ENCODE assay signal across 16 cellular contexts in genomic region chr1:97017895-97018294, GRCh38.
A peak's percentile ranks its signal among the peaks of the same experiment; 100 is the strongest.
DNase-seq lines count a peak whose midpoint lies in the region; ATAC-seq and TF ChIP-seq lines count a peak whose summit lies in the region.
"Had no signal": no experiment of that assay in that cellular context is flagged by ENCODE, and none has a peak within 500 bp of the region (broad histone marks: within the 10 kb centered on the region; RNA-seq: fewer than 3 reads in every experiment).

No MANE protein-coding gene starts in this region.

- H2AFZ ChIP-seq in ACC112 (ENCODE audit: low read length, unreplicated experiment) (peak overlapping the region; percentile 47), PC-3 (ENCODE audit: low read length) (peak overlapping the region; percentile 93)

- H3K27ac Mint-ChIP-seq in activated T-helper 2 cell treated with anti-CD3 and anti-CD28 coated beads, Interferon-gamma antibody, Interleukin-2, Interleukin-4, amounts not matched to agents 10 μg/mL and 5 μg/mL and 100 μg/mL, durations not matched to agents 14 hours and 24 hours and 36 hours = no peak overlapping the region
- H3K27ac Mint-ChIP-seq: activated naive CD8-positive, alpha-beta T cell treated with anti-CD3 and anti-CD28 coated beads, Interleukin-2, amount 50 U/mL, for 24 hours; B cell; stimulated activated naive CD8-positive, alpha-beta T cell treated with anti-CD3 and anti-CD28 coated beads, Interleukin-15, amount 100 ng/mL, for 72 hours had no signal

- no peaks in the 10 kb centered on the region for H3K79me2 ChIP-seq in ACC112 (ENCODE audit: control insufficient read depth, insufficient read depth, low read length, unreplicated experiment)
- no peaks in the 10 kb centered on the region for H3K79me2 ChIP-seq in PC-3 (ENCODE audit: low read length)

- no peaks in the 10 kb centered on the region for H4K20me1 ChIP-seq in PC-3 (ENCODE audit: low read length)

- no peaks in the 10 kb centered on the region for H3K27me3 Mint-ChIP-seq in activated T-helper 2 cell treated with anti-CD3 and anti-CD28 coated beads, Interferon-gamma antibody, Interleukin-2, Interleukin-4, amounts not matched to agents 10 μg/mL and 5 μg/mL and 100 μg/mL, durations not matched to agents 14 hours and 24 hours and 36 hours (ENCODE audit: low read depth)
- H3K27me3 Mint-ChIP-seq: stimulated activated naive CD8-positive, alpha-beta T cell treated with anti-CD3 and anti-CD28 coated beads, Interleukin-15, amount 100 ng/mL, for 72 hours had no signal

- no peaks in the 10 kb centered on the region for H3F3A ChIP-seq in PC-3 (ENCODE audit: low read length, unreplicated experiment)

- DNase-seq in PC-3 = peak; percentile 60
- DNase-seq in iPS DF 19.7 (ENCODE audit: low read depth, low spot score) = peak; percentile 17
- no peak for DNase-seq in COLO829 (ENCODE audit: low spot score)
- DNase-seq in activated T-helper 2 cell treated with anti-CD3 and anti-CD28 coated beads, Interferon-gamma antibody, Interleukin-2, Interleukin-4, amounts not matched to agents 10 μg/mL and 5 μg/mL and 100 μg/mL, durations not matched to agents 14 hours and 24 hours and 36 hours (ENCODE audit: low spot score) = no peak
- DNase-seq: activated naive CD8-positive, alpha-beta T cell treated with anti-CD3 and anti-CD28 coated beads, Interleukin-2, amount 50 U/mL, for 24 hours; colonic mucosa; NCI-H446 treated with DMSO at 0.1 percent for 48 hours; stimulated activated naive CD8-positive, alpha-beta T cell treated with anti-CD3 and anti-CD28 coated beads, Interleukin-15, amount 100 ng/mL, for 72 hours had no signal

- no peak for TF ChIP-seq POLR2A in gastroesophageal sphincter (IDR thresholded peaks at IDR 0.05)

- CTCF ChIA-PET in PC-3 (lab: Charles Lee) = interaction anchor here (0.6 kb wide), 1 partner anchor 1065 kb away, joined by 4 read pairs; no protein-coding TSS in a partner anchor

- H3K9me2 ChIP-seq in PC-3 (replicated peaks; ENCODE audit: low read length) = no peaks in the 10 kb centered on the region

- H3K9me3 Mint-ChIP-seq in activated T-helper 2 cell treated with anti-CD3 and anti-CD28 coated beads, Interferon-gamma antibody, Interleukin-2, Interleukin-4, amounts not matched to agents 10 μg/mL and 5 μg/mL and 100 μg/mL, durations not matched to agents 14 hours and 24 hours and 36 hours = no peaks in the 10 kb centered on the region
- H3K9me3 Mint-ChIP-seq: activated naive CD8-positive, alpha-beta T cell treated with anti-CD3 and anti-CD28 coated beads, Interleukin-2, amount 50 U/mL, for 24 hours; stimulated activated naive CD8-positive, alpha-beta T cell treated with anti-CD3 and anti-CD28 coated beads, Interleukin-15, amount 100 ng/mL, for 72 hours had no signal

- no peak overlapping the region for H3K4me3 ChIP-seq in ACC112 (ENCODE audit: low read depth, low read length)
- H3K4me3 ChIP-seq in PC-3 (ENCODE audit: low read length) = no peak overlapping the region; the same call in 1 of the 2 replicates
- no peak overlapping the region for H3K4me3 ChIP-seq in gastroesophageal sphincter
- H3K4me3 ChIP-seq: colonic mucosa, SJSA1 had no signal

- WGBS in gastroesophageal sphincter (ENCODE audit: low coverage in 1 of 2), 2 donors = 54% methylated on average over 2 of the region's 2 CpGs; no CpG with 5 or more reads in 1 of the 2 donors

- H3K4me1 ChIP-seq in ACC112 (ENCODE audit: control insufficient read depth, insufficient read depth, low read length, unreplicated experiment) = peaks cover 26% of the 10 kb centered on the region
- H3K4me1 ChIP-seq in PC-3 (ENCODE audit: insufficient read depth, low read length) = peaks cover 6% of the 10 kb centered on the region; the same call in 1 of the 2 replicates
- H3K4me1 ChIP-seq in gastroesophageal sphincter = no peaks in the 10 kb centered on the region
- H3K4me1 ChIP-seq: colonic mucosa, SJSA1 had no signal

- no peaks in the 10 kb centered on the region for H3K36me3 Mint-ChIP-seq in activated T-helper 2 cell treated with anti-CD3 and anti-CD28 coated beads, Interferon-gamma antibody, Interleukin-2, Interleukin-4, amounts not matched to agents 10 μg/mL and 5 μg/mL and 100 μg/mL, durations not matched to agents 14 hours and 24 hours and 36 hours (ENCODE audit: low read depth)

- no peak for TF ChIP-seq EP300 in gastroesophageal sphincter (IDR thresholded peaks at IDR 0.05)

- H3K4me2 ChIP-seq in PC-3 (ENCODE audit: low read length) = peak overlapping the region; percentile 40
- H3K4me2 ChIP-seq: KMS-11 had no signal

- no TSS peak for BruUV-seq in PC-3 (replicated peaks; lab: Mats Ljungman, UMichigan)

- H3K27me3 ChIP-seq in ACC112 (ENCODE audit: insufficient read depth, low read length) (no peaks in the 10 kb centered on the region), PC-3 (ENCODE audit: low read length) (no peaks in the 10 kb centered on the region), gastroesophageal sphincter (no peaks in the 10 kb centered on the region)
- H3K27me3 ChIP-seq: colonic mucosa, SJSA1 had no signal

- no peak overlapping the region for H3K27ac ChIP-seq in ACC112 (ENCODE audit: low read depth, low read length)
- H3K27ac ChIP-seq in PC-3 (ENCODE audit: low read length) = no peak overlapping the region
- no peak overlapping the region for H3K27ac ChIP-seq in gastroesophageal sphincter
- H3K27ac ChIP-seq: colonic mucosa, KMS-11, SJSA1 had no signal

- TF ChIP-seq CTCF in PC-3 (conservative IDR thresholded peaks at IDR 0.05; ENCODE audit: low read depth, low read length) = peak; percentile 58
- TF ChIP-seq CTCF in gastroesophageal sphincter (IDR thresholded peaks at IDR 0.05) = no peak

- ATAC-seq in GM19035 (IDR thresholded peaks at IDR 0.05; ENCODE audit: unreplicated experiment) = peak; percentile 50
- peak; percentile 76 for ATAC-seq in PC-3
- ATAC-seq in gastroesophageal sphincter = no peak
- ATAC-seq in HG03571 (IDR thresholded peaks at IDR 0.05; ENCODE audit: unreplicated experiment) = no peak
- ATAC-seq: activated naive CD8-positive, alpha-beta T cell treated with anti-CD3 and anti-CD28 coated beads, Interleukin-2, amount 50 U/mL, for 24 hours; sciatic nerve; stimulated activated naive CD8-positive, alpha-beta T cell treated with anti-CD3 and anti-CD28 coated beads, Interleukin-15, amount 100 ng/mL, for 72 hours had no signal

- H3K4me1 Mint-ChIP-seq in activated T-helper 2 cell treated with anti-CD3 and anti-CD28 coated beads, Interferon-gamma antibody, Interleukin-2, Interleukin-4, amounts not matched to agents 10 μg/mL and 5 μg/mL and 100 μg/mL, durations not matched to agents 14 hours and 24 hours and 36 hours (ENCODE audit: low read depth) = no peaks in the 10 kb centered on the region
- H3K4me1 Mint-ChIP-seq: activated naive CD8-positive, alpha-beta T cell treated with anti-CD3 and anti-CD28 coated beads, Interleukin-2, amount 50 U/mL, for 24 hours; B cell; stimulated activated naive CD8-positive, alpha-beta T cell treated with anti-CD3 and anti-CD28 coated beads, Interleukin-15, amount 100 ng/mL, for 72 hours had no signal

- peak overlapping the region; percentile 19; the same call in 1 of the 2 replicates for H3K9ac ChIP-seq in PC-3 (ENCODE audit: low read length)
- H3K9ac ChIP-seq: KMS-11 had no signal

- H3K36me3 ChIP-seq in ACC112 (ENCODE audit: insufficient read depth, low read length) (no peaks in the 10 kb centered on the region), PC-3 (ENCODE audit: low read depth, low read length) (no peaks in the 10 kb centered on the region), gastroesophageal sphincter (no peaks in the 10 kb centered on the region)
- H3K36me3 ChIP-seq: colonic mucosa, SJSA1 had no signal

- POLR2A ChIA-PET in PC-3 (lab: Charles Lee; ENCODE audit: unreplicated experiment) = no interaction called here

- intact Hi-C loops in PC-3 (cut with micrococcal nuclease) = loop anchor here (1.0 kb wide), 1 partner anchor 52 kb away; no protein-coding TSS in a partner anchor
- intact Hi-C loops in activated T-helper 2 cell treated with anti-CD3 and anti-CD28 coated beads, Interferon-gamma antibody, Interleukin-2, Interleukin-4, amounts not matched to agents 10 μg/mL and 5 μg/mL and 100 μg/mL, durations not matched to agents 14 hours and 24 hours and 36 hours (cut with micrococcal nuclease) = no loop called here

- H3K4me3 Mint-ChIP-seq in activated T-helper 2 cell treated with anti-CD3 and anti-CD28 coated beads, Interferon-gamma antibody, Interleukin-2, Interleukin-4, amounts not matched to agents 10 μg/mL and 5 μg/mL and 100 μg/mL, durations not matched to agents 14 hours and 24 hours and 36 hours (ENCODE audit: low read depth) = no peak overlapping the region
- H3K4me3 Mint-ChIP-seq: activated naive CD8-positive, alpha-beta T cell treated with anti-CD3 and anti-CD28 coated beads, Interleukin-2, amount 50 U/mL, for 24 hours; B cell; stimulated activated naive CD8-positive, alpha-beta T cell treated with anti-CD3 and anti-CD28 coated beads, Interleukin-15, amount 100 ng/mL, for 72 hours had no signal

- no peaks in the 10 kb centered on the region for H3K9me3 ChIP-seq in PC-3 (ENCODE audit: low read length)
- no peaks in the 10 kb centered on the region for H3K9me3 ChIP-seq in gastroesophageal sphincter
- H3K9me3 ChIP-seq: colonic mucosa, SJSA1 had no signal

Comparison
In these comparisons a context has a peak if more than half of its experiments do, and no peak if none do; other contexts are left out.
1. ATAC-seq: peak in GM19035 (single experiment) and PC-3 (single experiment); none in gastroesophageal sphincter (single experiment) and HG03571 (single experiment).
2. DNase-seq: peak in PC-3 (single experiment) and iPS DF 19.7 (single experiment); none in COLO829 (single experiment) and activated T-helper 2 cell treated with anti-CD3 and anti-CD28 coated beads, Interferon-gamma antibody, Interleukin-2, Interleukin-4, amounts not matched to agents 10 μg/mL and 5 μg/mL and 100 μg/mL, durations not matched to agents 14 hours and 24 hours and 36 hours (single experiment).